In genomic region chr12:47819544-47819901, GRCh38 we compare ENCODE assay signal across 8 cellular contexts. TPM values are rescaled to one million over a fixed set of nuclear protein-coding genes. Genes with fewer than 3 reads are reported as not detected.
A peak's percentile ranks its signal among the peaks of the same experiment; 100 is the strongest.
DNase-seq lines count a peak whose midpoint lies in the region; ATAC-seq and TF ChIP-seq lines count a peak whose summit lies in the region.

No MANE protein-coding gene starts in this region.

- intact Hi-C loops in PC-3 (cut with micrococcal nuclease) (no loop called here), esophagus squamous epithelium (cut with DNase I) (no loop called here)

- peaks cover 25% of the 10 kb centered on the region; the same call in 1 of the 2 replicates for H4K20me1 ChIP-seq in PC-3 (ENCODE audit: low read length)

- peaks cover 30% of the 10 kb centered on the region for H3K36me3 Mint-ChIP-seq in T-helper 1 cell treated with Interleukin-12 subunit alpha and Interleukin-12 subunit beta and Interleukin-4 antibody, amounts not matched to agents 30 μg/mL and 1 μg/mL, for 36 hours (ENCODE audit: low read depth)
- peaks cover 2% of the 10 kb centered on the region for H3K36me3 Mint-ChIP-seq in progenitor cell of endocrine pancreas (ENCODE audit: insufficient read depth)

- H3K4me1 ChIP-seq in PC-3 (ENCODE audit: insufficient read depth, low read length) (peaks cover 72% of the 10 kb centered on the region), esophagus squamous epithelium (peaks cover 77 to 93% (median 81%) of the 10 kb centered on the region in 3 donors)

- peaks cover 71% of the 10 kb centered on the region for H3K4me1 Mint-ChIP-seq in T-helper 1 cell treated with Interleukin-12 subunit alpha and Interleukin-12 subunit beta and Interleukin-4 antibody, amounts not matched to agents 30 μg/mL and 1 μg/mL, for 36 hours (ENCODE audit: low read depth)
- H3K4me1 Mint-ChIP-seq in progenitor cell of endocrine pancreas (ENCODE audit: low read depth): peaks cover 40% of the 10 kb centered on the region

- peak overlapping the region; percentile 7 for H3K4me3 Mint-ChIP-seq in T-helper 1 cell treated with Interleukin-12 subunit alpha and Interleukin-12 subunit beta and Interleukin-4 antibody, amounts not matched to agents 30 μg/mL and 1 μg/mL, for 36 hours
- peak overlapping the region; percentile 28 for H3K4me3 Mint-ChIP-seq in progenitor cell of endocrine pancreas (ENCODE audit: low read depth)

- no peak for TF ChIP-seq POLR2A in esophagus squamous epithelium (IDR thresholded peaks at IDR 0.05)

- CTCF ChIA-PET in PC-3 (lab: Charles Lee): interaction anchor here (2.8 kb wide), 1 partner anchor 19 kb away, joined by 14 read pairs; no protein-coding TSS in a partner anchor

- H3K27me3 ChIP-seq in PC-3 (ENCODE audit: low read length): no peaks in the 10 kb centered on the region
- no peaks in the 10 kb centered on the region for H3K27me3 ChIP-seq in esophagus squamous epithelium

- ATAC-seq in PC-3: peak; percentile 18
- no peak for ATAC-seq in GM19397 (IDR thresholded peaks at IDR 0.05; ENCODE audit: unreplicated experiment)
- ATAC-seq in HG03457 (IDR thresholded peaks at IDR 0.05; ENCODE audit: unreplicated experiment): no peak

- peak overlapping the region; percentile 100 for H3K4me2 ChIP-seq in PC-3 (ENCODE audit: low read length)

- POLR2A ChIA-PET in PC-3 (lab: Charles Lee; ENCODE audit: unreplicated experiment): no interaction called here

- peaks cover 58% of the 10 kb centered on the region for H3K79me2 ChIP-seq in PC-3 (ENCODE audit: low read length)

- H3K9me2 ChIP-seq in PC-3 (replicated peaks; ENCODE audit: low read length): no peaks in the 10 kb centered on the region

- no peak overlapping the region for H3K27ac Mint-ChIP-seq in T-helper 1 cell treated with Interleukin-12 subunit alpha and Interleukin-12 subunit beta and Interleukin-4 antibody, amounts not matched to agents 30 μg/mL and 1 μg/mL, for 36 hours
- H3K27ac Mint-ChIP-seq in progenitor cell of endocrine pancreas: no peak overlapping the region

- peak overlapping the region; percentile 51; the same call in 1 of the 2 replicates for H2AFZ ChIP-seq in PC-3 (ENCODE audit: low read length)

- H3K4me3 ChIP-seq in PC-3 (ENCODE audit: low read length) (peak overlapping the region; percentile 86), esophagus squamous epithelium (peak overlapping the region; percentile 64 to 95 (median 82))

- H3K9me3 Mint-ChIP-seq in T-helper 1 cell treated with Interleukin-12 subunit alpha and Interleukin-12 subunit beta and Interleukin-4 antibody, amounts not matched to agents 30 μg/mL and 1 μg/mL, for 36 hours: no peaks in the 10 kb centered on the region
- no peaks in the 10 kb centered on the region for H3K9me3 Mint-ChIP-seq in progenitor cell of endocrine pancreas (ENCODE audit: low read depth)

- H3K27ac ChIP-seq in PC-3 (ENCODE audit: low read length) (no peak overlapping the region), esophagus squamous epithelium (peak overlapping the region; percentile 96 to 99 (median 98))

- no peaks in the 10 kb centered on the region for H3K27me3 Mint-ChIP-seq in T-helper 1 cell treated with Interleukin-12 subunit alpha and Interleukin-12 subunit beta and Interleukin-4 antibody, amounts not matched to agents 30 μg/mL and 1 μg/mL, for 36 hours (ENCODE audit: low read depth)
- H3K27me3 Mint-ChIP-seq in progenitor cell of endocrine pancreas: no peaks in the 10 kb centered on the region

- DNase-seq in T-helper 1 cell (no peak), PC-3 (no peak), esophagus squamous epithelium (lab: John Stamatoyannopoulos, UW) (no peak), progenitor cell of endocrine pancreas (ENCODE audit: low spot score, unreplicated experiment) (no peak), DMS79 (lab: John Stamatoyannopoulos, UW) (no peak)

- no peaks in the 10 kb centered on the region for H3F3A ChIP-seq in PC-3 (ENCODE audit: low read length, unreplicated experiment)

- WGBS in esophagus squamous epithelium, 2 donors: no CpG with 5 or more reads among the region's 46 CpGs

- peak overlapping the region; percentile 84 for H3K9ac ChIP-seq in PC-3 (ENCODE audit: low read length)

- H3K36me3 ChIP-seq in PC-3 (ENCODE audit: low read depth, low read length) (peaks cover 8% of the 10 kb centered on the region), esophagus squamous epithelium (no peaks in the 10 kb centered on the region)

- BruUV-seq in PC-3 (replicated peaks; lab: Mats Ljungman, UMichigan): no TSS peak

- H3K9me3 ChIP-seq in PC-3 (ENCODE audit: low read length): no peaks in the 10 kb centered on the region
- no peaks in the 10 kb centered on the region for H3K9me3 ChIP-seq in esophagus squamous epithelium

- TF ChIP-seq CTCF in PC-3 (conservative IDR thresholded peaks at IDR 0.05; ENCODE audit: low read depth, low read length) (no peak), esophagus squamous epithelium (IDR thresholded peaks at IDR 0.05) (no peak), progenitor cell of endocrine pancreas (IDR thresholded peaks at IDR 0.05; ENCODE audit: unreplicated experiment) (no peak)

RNA-seq across cellular contexts. Expression of gene HDAC7, which starts 0.2 kb away (rescaled TPM):
- total RNA-seq in PC-3 (2014; rRNA removed) (44.2 and 59.6 TPM in 2 replicates), esophagus squamous epithelium (10 to 100 TPM; 19.8 to 37.2 (median 24.0) TPM), progenitor cell of endocrine pancreas (80.0 and 81.0 TPM in 2 replicates)

RNA-seq across cellular contexts. Expression of gene SLC48A1, which starts 46.5 kb away (rescaled TPM):
- total RNA-seq in PC-3 (2014; rRNA removed) (21.4 and 22.3 TPM in 2 replicates), esophagus squamous epithelium (10 to 100 TPM; 18.9 to 35.4 (median 25.4) TPM), progenitor cell of endocrine pancreas (15.1 and 16.2 TPM in 2 replicates)
